19 cellular contexts compared by ENCODE assay signal in the genomic region with DNA sequence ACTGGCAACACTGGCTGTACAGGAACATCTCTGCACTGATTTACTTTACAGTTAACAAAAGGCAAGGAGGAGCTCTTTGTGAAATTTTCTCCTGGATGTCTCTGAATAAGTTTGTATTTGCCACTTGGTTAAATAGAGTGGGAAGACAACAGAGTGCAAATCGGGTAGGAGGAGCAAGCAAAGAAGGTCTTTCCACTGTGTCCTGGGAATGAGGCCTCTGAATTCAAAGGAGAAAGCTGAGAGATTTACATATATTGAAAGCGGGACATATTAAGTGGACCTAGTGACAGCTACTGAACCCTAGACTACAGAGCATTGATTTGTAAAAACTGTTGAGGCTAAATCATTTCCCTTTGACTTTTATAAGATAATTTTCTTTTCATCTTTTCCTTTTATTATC.
DNase-seq lines count a peak whose midpoint lies in the region; ATAC-seq, FAIRE-seq and TF ChIP-seq lines count a peak whose summit lies in the region.
"Had no signal": no experiment of that assay in that cellular context is flagged by ENCODE, and none has a peak within 500 bp of the region (broad histone marks: within the 10 kb centered on the region; RNA-seq: fewer than 3 reads in every experiment).

No MANE protein-coding gene starts in this region.

- H2AFZ ChIP-seq in H1 (ENCODE audit: low read length) (no peak overlapping the region), HepG2 (ENCODE audit: low read length) (no peak overlapping the region)
- H2AFZ ChIP-seq: GM23248 had no signal

- ATAC-seq in HepG2: no peak
- ATAC-seq in activated T-helper 17 cell treated with anti-CD3 and anti-CD28 coated beads, Interleukin-2, amount 50 U/mL, for 72 hours (replicated peaks): no peak

- no peak overlapping the region for H2BK120ac ChIP-seq in H1 (replicated peaks; ENCODE audit: low read depth, low read length)

- H3K56ac ChIP-seq in H1 (replicated peaks; ENCODE audit: insufficient read length, low read depth, low read length): no peak overlapping the region

- in situ Hi-C loops in HepG2 (cut with HindIII; ENCODE audit: extremely low pct_ligation_motif_present, low pct_unique_long_range_greater_than_20kb): no loop called here

- no peaks in the 10 kb centered on the region for H3K27me3 Mint-ChIP-seq in nephron progenitor cell (ENCODE audit: low read depth, poor library complexity)
- H3K27me3 Mint-ChIP-seq in activated T-helper 17 cell treated with anti-CD3 and anti-CD28 coated beads, Interleukin-2, amount 50 U/mL, for 72 hours: no peaks in the 10 kb centered on the region
- H3K27me3 Mint-ChIP-seq: CD4-positive, alpha-beta T cell had no signal

- H4K5ac ChIP-seq in H1 (ENCODE audit: insufficient read length, low read depth, low read length): no peak overlapping the region

- no peak overlapping the region for H3K18ac ChIP-seq in H1 (ENCODE audit: extremely low read depth, low read length)

- no TSS peak for BruUV-seq in HepG2 (replicated peaks; lab: Mats Ljungman, UMichigan)

- H3K79me1 ChIP-seq in H1 (ENCODE audit: low read depth, low read length): no peaks in the 10 kb centered on the region

- no peak overlapping the region for H3K4me3 ChIP-seq in cardiac muscle cell
- no peak overlapping the region for H3K4me3 ChIP-seq in left ventricle myocardium inferior
- no peak overlapping the region for H3K4me3 ChIP-seq in H1 (ENCODE audit: extremely low read depth in 1 of 4, insufficient read depth in 2 of 4, low read depth in 3 of 4, low read length in 4 of 4)
- H3K4me3 ChIP-seq in HepG2 (replicated peaks in 1 of 3; ENCODE audit: insufficient read depth in 1 of 3, low read depth in 2 of 3, low read length in 3 of 3): no peak overlapping the region
- H3K4me3 ChIP-seq in prostate gland: no peak overlapping the region
- H3K4me3 ChIP-seq: GM23248 had no signal

- H4K8ac ChIP-seq in H1 (ENCODE audit: extremely low read depth, insufficient read depth, low read length): no peak overlapping the region

- H3K9me3 ChIP-seq in cardiac muscle cell (ENCODE audit: low read depth): no peaks in the 10 kb centered on the region
- no peaks in the 10 kb centered on the region for H3K9me3 ChIP-seq in left ventricle myocardium inferior (replicated peaks)
- no peaks in the 10 kb centered on the region for H3K9me3 ChIP-seq in H1 (ENCODE audit: insufficient read depth in 2 of 2, low read depth in 1 of 2, low read length in 1 of 2)
- no peaks in the 10 kb centered on the region for H3K9me3 ChIP-seq in HepG2 (ENCODE audit: low read length)
- no peaks in the 10 kb centered on the region for H3K9me3 ChIP-seq in prostate gland
- H3K9me3 ChIP-seq: BE2C had no signal

- TF ChIP-seq EP300 in H1 (IDR thresholded peaks at IDR 0.05; ENCODE audit: borderline replicate concordance in 1 of 2, low read depth in 2 of 2, low read length in 2 of 2): no peak
- TF ChIP-seq EP300 in HepG2 (IDR thresholded peaks at IDR 0.05; ENCODE audit: low read depth in 2 of 2, low read length in 2 of 2): no peak
- no peak for TF ChIP-seq EP300 in HepG2 (CRISPR knock-in tag; IDR thresholded peaks at IDR 0.05; ENCODE audit: borderline replicate concordance)

- H3K9ac ChIP-seq in H1 (replicated peaks in 1 of 4; ENCODE audit: extremely low read depth in 1 of 4, low read depth in 3 of 4, low read length in 3 of 4) (no peak overlapping the region), HepG2 (ENCODE audit: insufficient read depth, low read depth, low read length) (no peak overlapping the region)
- H3K9ac ChIP-seq: GM23248 had no signal

- peaks cover 22% of the 10 kb centered on the region for H3K4me1 Mint-ChIP-seq in nephron progenitor cell
- H3K4me1 Mint-ChIP-seq in activated T-helper 17 cell treated with anti-CD3 and anti-CD28 coated beads, Interleukin-2, amount 50 U/mL, for 72 hours: no peaks in the 10 kb centered on the region

- no peak for TF ChIP-seq CTCF in cardiac muscle cell (IDR thresholded peaks at IDR 0.05; ENCODE audit: low read depth, low read length)
- no peak for TF ChIP-seq CTCF in left ventricle myocardium inferior (IDR thresholded peaks at IDR 0.05; ENCODE audit: borderline replicate concordance)
- no peak for TF ChIP-seq CTCF in H1 (IDR thresholded peaks at IDR 0.05; ENCODE audit: control extremely low read depth in 1 of 3, insufficient read depth in 1 of 3, low read depth in 1 of 3, low read length in 3 of 3)
- TF ChIP-seq CTCF in nephron progenitor cell (IDR thresholded peaks at IDR 0.05): no peak
- TF ChIP-seq CTCF in HepG2 (CRISPR knock-in tag; IDR thresholded peaks at IDR 0.05): no peak
- TF ChIP-seq CTCF in prostate gland (IDR thresholded peaks at IDR 0.05): no peak

- H3K23me2 ChIP-seq in H1 (ENCODE audit: low read depth, low read length): no peaks in the 10 kb centered on the region

- no peak overlapping the region for H2AK5ac ChIP-seq in H1 (ENCODE audit: low read depth, low read length)

- CTCF ChIA-PET in H1 (lab: Charles Lee; ENCODE audit: partially characterized antibody): interaction anchor here (1.1 to 1.6 kb wide), 9 partner anchors 8 to 184 kb away, joined by 3 to 4 read pairs (median 4); no protein-coding TSS in a partner anchor
- CTCF ChIA-PET in HepG2 (lab: Yijun Ruan, JAX; ENCODE audit: low intra/inter-chr PET ratio, low total read pairs): no interaction called here

- no peak overlapping the region for H2BK15ac ChIP-seq in H1 (ENCODE audit: low read length)

- no peaks in the 10 kb centered on the region for H3K9me3 Mint-ChIP-seq in nephron progenitor cell
- H3K9me3 Mint-ChIP-seq in activated T-helper 17 cell treated with anti-CD3 and anti-CD28 coated beads, Interleukin-2, amount 50 U/mL, for 72 hours: no peaks in the 10 kb centered on the region
- H3K9me3 Mint-ChIP-seq: CD4-positive, alpha-beta T cell had no signal

- 45% methylated on average over 2 of the region's 2 CpGs; no CpG with 5 or more reads in 1 of the 2 experiments for WGBS in H1 (ENCODE audit: extremely low coverage in 1 of 2, insufficient coverage in 1 of 2, insufficient read length in 1 of 2, insufficient replicate concordance in 2 of 2, low coverage in 1 of 2, low lambda C conversion rate in 2 of 2, missing lambda C conversion rate in 1 of 2), 2 experiments
- WGBS in HepG2 (ENCODE audit: low lambda C conversion rate): 35% methylated on average over 2 of the region's 2 CpGs
- WGBS in prostate gland: 31% methylated on average over 2 of the region's 2 CpGs

- no peak overlapping the region for H4K91ac ChIP-seq in H1 (replicated peaks; ENCODE audit: insufficient read length, low read length)

- intact Hi-C loops in left ventricle myocardium inferior (cut with micrococcal nuclease) (no loop called here), HepG2 (cut with micrococcal nuclease; ENCODE audit: unreplicated experiment) (no loop called here), prostate gland (cut with DNase I) (no loop called here)

- H3K27ac ChIP-seq in cardiac muscle cell: peak overlapping the region; percentile 77
- no peak overlapping the region for H3K27ac ChIP-seq in left ventricle myocardium inferior (replicated peaks)
- H3K27ac ChIP-seq in H1 (ENCODE audit: low read depth, low read length): peak overlapping the region; percentile 5; the same call in 1 of the 2 replicates
- H3K27ac ChIP-seq in temporal lobe (ENCODE audit: low read depth, low read length): peak overlapping the region; percentile 12
- H3K27ac ChIP-seq in HepG2 (ENCODE audit: extremely low read length, insufficient read depth, low read length): no peak overlapping the region
- no peak overlapping the region for H3K27ac ChIP-seq in prostate gland
- H3K27ac ChIP-seq: 22Rv1, GM23248, RWPE1 had no signal

- H3K4me2 ChIP-seq in H1 (ENCODE audit: insufficient read depth in 1 of 2, low read depth in 2 of 2, low read length in 2 of 2): no peak overlapping the region
- no peak overlapping the region for H3K4me2 ChIP-seq in HepG2 (ENCODE audit: low read depth, low read length)

- DNase-seq in cardiac muscle cell (ENCODE audit: low read depth in 1 of 2, low spot score in 1 of 2): peak in 1 of 2 donors; percentile 2
- DNase-seq in left ventricle myocardium inferior: no peak
- no peak for DNase-seq in H1 (ENCODE audit: low read depth in 1 of 2, low spot score in 2 of 2)
- no peak for DNase-seq in nephron progenitor cell
- DNase-seq in HepG2 (ENCODE audit: low spot score): no peak
- no peak for DNase-seq in prostate gland (ENCODE audit: low spot score)
- DNase-seq: BE2C; Calu3; CD4-positive, alpha-beta T cell; DMS53; GM23248; Kasumi-1; NCI-H1105 treated with DMSO at 0.1 percent for 48 hours; NCI-H187; NCI-H446 had no signal

- no peak overlapping the region for H2BK20ac ChIP-seq in H1 (ENCODE audit: low read length)

- H4K20me1 ChIP-seq in H1 (replicated peaks in 1 of 2; ENCODE audit: control insufficient read depth in 1 of 2, insufficient read depth in 2 of 2, low read length in 2 of 2) (no peaks in the 10 kb centered on the region), HepG2 (ENCODE audit: insufficient read depth, low read length) (no peaks in the 10 kb centered on the region)

- POLR2A ChIA-PET in H1 (lab: Charles Lee; ENCODE audit: partially characterized antibody) (interaction anchor here (1.4 kb wide), 1 partner anchor 25 kb away, joined by 3 read pairs; no protein-coding TSS in a partner anchor), HepG2 (lab: Yijun Ruan, JAX) (no interaction called here)

- no peaks in the 10 kb centered on the region for H3K79me2 ChIP-seq in H1 (ENCODE audit: control insufficient read depth in 1 of 2, insufficient read depth in 2 of 2, low read length in 2 of 2)
- no peaks in the 10 kb centered on the region for H3K79me2 ChIP-seq in HepG2 (ENCODE audit: insufficient read depth, low read length)

- no peak overlapping the region for H2BK12ac ChIP-seq in H1 (ENCODE audit: low read depth, low read length)

- no peak for TF ChIP-seq POLR2A in H1 (IDR thresholded peaks at IDR 0.05; ENCODE audit: control extremely low read depth in 1 of 2, low read depth in 2 of 2, low read length in 2 of 2)
- no peak for TF ChIP-seq POLR2A in HepG2 (IDR thresholded peaks at IDR 0.05; ENCODE audit: insufficient read depth in 1 of 2, low read depth in 2 of 2, low read length in 2 of 2)
- no peak for TF ChIP-seq POLR2A in prostate gland (IDR thresholded peaks at IDR 0.05)

- H3K36me3 ChIP-seq in cardiac muscle cell: no peaks in the 10 kb centered on the region
- H3K36me3 ChIP-seq in left ventricle myocardium inferior: no peaks in the 10 kb centered on the region
- no peaks in the 10 kb centered on the region; a peak in 1 of 8 replicates for H3K36me3 ChIP-seq in H1 (ENCODE audit: control insufficient read depth in 2 of 4, insufficient read depth in 4 of 4, low read length in 3 of 4)
- H3K36me3 ChIP-seq in HepG2 (replicated peaks in 1 of 2; ENCODE audit: control insufficient read depth in 1 of 2, insufficient read depth in 2 of 2, low read length in 2 of 2): no peaks in the 10 kb centered on the region
- H3K36me3 ChIP-seq in prostate gland: no peaks in the 10 kb centered on the region
- H3K36me3 ChIP-seq: BE2C had no signal

- FAIRE-seq in H1 (lab: Jason Lieb, UNC): peak; percentile 65
- FAIRE-seq in HepG2 (lab: Jason Lieb, UNC): no peak

- H3K14ac ChIP-seq in H1 (ENCODE audit: insufficient read length): no peak overlapping the region

- no peak overlapping the region for H3K4me3 Mint-ChIP-seq in nephron progenitor cell
- H3K4me3 Mint-ChIP-seq in activated T-helper 17 cell treated with anti-CD3 and anti-CD28 coated beads, Interleukin-2, amount 50 U/mL, for 72 hours: no peak overlapping the region
- H3K4me3 Mint-ChIP-seq: CD4-positive, alpha-beta T cell had no signal

- H3K27ac Mint-ChIP-seq in nephron progenitor cell: peak overlapping the region; percentile 90
- H3K27ac Mint-ChIP-seq in activated T-helper 17 cell treated with anti-CD3 and anti-CD28 coated beads, Interleukin-2, amount 50 U/mL, for 72 hours: no peak overlapping the region
- H3K27ac Mint-ChIP-seq: CD4-positive, alpha-beta T cell had no signal

- no peak overlapping the region for H3K4ac ChIP-seq in H1 (replicated peaks; ENCODE audit: insufficient read length, low read depth, low read length)

- H2BK5ac ChIP-seq in H1 (ENCODE audit: low read depth, low read length): no peak overlapping the region

- peaks cover 55% of the 10 kb centered on the region for H3K36me3 Mint-ChIP-seq in nephron progenitor cell (ENCODE audit: low read depth)
- no peaks in the 10 kb centered on the region for H3K36me3 Mint-ChIP-seq in activated T-helper 17 cell treated with anti-CD3 and anti-CD28 coated beads, Interleukin-2, amount 50 U/mL, for 72 hours (ENCODE audit: low read depth)

- TF ChIP-seq RAD21 in H1 (IDR thresholded peaks at IDR 0.05 in 1 of 2, conservative IDR thresholded peaks at IDR 0.05 in 1 of 2; ENCODE audit: low read depth in 2 of 2, low read length in 2 of 2) (no peak), HepG2 (CRISPR knock-in tag; IDR thresholded peaks at IDR 0.05) (no peak)

- peaks cover 16% of the 10 kb centered on the region for H3K4me1 ChIP-seq in cardiac muscle cell (ENCODE audit: low read depth)
- peaks cover 9% of the 10 kb centered on the region for H3K4me1 ChIP-seq in left ventricle myocardium inferior
- H3K4me1 ChIP-seq in H1 (replicated peaks in 1 of 4; ENCODE audit: control insufficient read depth in 3 of 4, insufficient read depth in 4 of 4, low read length in 3 of 4): peaks cover 0 to 10% (median 5%) of the 10 kb centered on the region in 4 experiments; a peak in 2 of 7 replicates
- H3K4me1 ChIP-seq in HepG2 (ENCODE audit: insufficient read depth, low read length): no peaks in the 10 kb centered on the region
- no peaks in the 10 kb centered on the region for H3K4me1 ChIP-seq in prostate gland (replicated peaks)

- H3K27me3 ChIP-seq in cardiac muscle cell (no peaks in the 10 kb centered on the region), left ventricle myocardium inferior (ENCODE audit: low read depth) (no peaks in the 10 kb centered on the region), H1 (replicated peaks in 1 of 4; ENCODE audit: control insufficient read depth in 3 of 4, extremely low read depth in 1 of 4, insufficient read depth in 3 of 4, low read length in 3 of 4) (no peaks in the 10 kb centered on the region), HepG2 (ENCODE audit: control insufficient read depth in 1 of 2, insufficient read depth in 2 of 2, low read length in 2 of 2) (no peaks in the 10 kb centered on the region), prostate gland (replicated peaks; ENCODE audit: insufficient read depth) (no peaks in the 10 kb centered on the region)
- H3K27me3 ChIP-seq: BE2C had no signal

- no peak overlapping the region for H3K23ac ChIP-seq in H1 (ENCODE audit: insufficient read length)

Comparison
In these comparisons a context has a peak if more than half of its experiments do, and no peak if none do; other contexts are left out.
1. H3K27ac ChIP-seq: peak in cardiac muscle cell (single experiment), H1 (single experiment) and temporal lobe (single experiment); none in left ventricle myocardium inferior (single experiment), HepG2 (single experiment) and prostate gland (0 of 2).